17 cellular contexts compared by ENCODE assay signal in the genomic region with DNA sequence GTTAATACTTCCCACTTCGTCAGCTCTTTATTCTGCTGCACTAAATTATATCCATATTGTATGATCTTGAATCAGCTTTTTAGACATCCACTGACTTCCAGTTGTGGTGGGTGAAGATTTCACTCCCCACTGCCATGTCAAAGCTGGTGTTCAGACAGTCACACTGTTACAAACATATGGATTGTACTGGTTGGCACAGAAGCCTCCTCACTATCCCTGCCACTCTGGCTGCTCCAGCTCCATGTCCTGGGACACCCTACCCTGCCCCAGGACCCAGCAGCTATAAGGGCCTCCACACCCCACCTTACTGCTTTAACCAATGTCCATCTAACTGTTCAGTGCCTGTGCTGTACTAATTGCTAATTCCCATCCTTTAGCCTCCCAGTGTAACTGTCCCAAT. TPM values are rescaled to one million over a fixed set of nuclear protein-coding genes. Genes with fewer than 3 reads are reported as not detected.
DNase-seq lines count a peak whose midpoint lies in the region; ATAC-seq, FAIRE-seq and TF ChIP-seq lines count a peak whose summit lies in the region.
"Had no signal": no experiment of that assay in that cellular context is flagged by ENCODE, and none has a peak within 500 bp of the region (broad histone marks: within the 10 kb centered on the region; RNA-seq: fewer than 3 reads in every experiment).

No MANE protein-coding gene starts in this region.

- peaks cover 44% of the 10 kb centered on the region for H3K36me3 Mint-ChIP-seq in activated T-cell treated with anti-CD3 and anti-CD28 coated beads, Interleukin-2, amount 50 U/mL, for 24 hours (ENCODE audit: low read depth)
- H3K36me3 Mint-ChIP-seq in natural killer cell treated with Interleukin-12 subunit alpha and Interleukin-12 subunit beta and Interleukin-15 and Interleukin-18, amount 100 ng/mL, for 72 hours: peaks cover 13% of the 10 kb centered on the region
- H3K36me3 Mint-ChIP-seq in natural killer cell: peaks cover 6% of the 10 kb centered on the region

- peaks cover 0 to under 1% of the 10 kb centered on the region in 2 experiments; a peak in 2 of 4 replicates for H3K36me3 ChIP-seq in GM12878 (ENCODE audit: control insufficient read depth in 2 of 2, insufficient read depth in 2 of 2, low read length in 1 of 2)
- no peaks in the 10 kb centered on the region for H3K36me3 ChIP-seq in pancreas
- H3K36me3 ChIP-seq: HAP-1 had no signal

- H3K4me1 ChIP-seq in GM12878 (ENCODE audit: control insufficient read depth, insufficient read depth, low read length): peaks cover 9% of the 10 kb centered on the region
- no peaks in the 10 kb centered on the region for H3K4me1 ChIP-seq in pancreas

- ATAC-seq in natural killer cell treated with Interleukin-12 subunit alpha and Interleukin-12 subunit beta and Interleukin-15 and Interleukin-18, amount 100 ng/mL, for 72 hours: no peak
- ATAC-seq in natural killer cell (no peak), GM12878 (peak; percentile 45), pancreas (no peak), GM21619 (IDR thresholded peaks at IDR 0.05; ENCODE audit: unreplicated experiment) (no peak)
- ATAC-seq: A549; CD8-positive, alpha-beta T cell had no signal

- H3K4me1 Mint-ChIP-seq in activated T-cell treated with anti-CD3 and anti-CD28 coated beads, Interleukin-2, amount 50 U/mL, for 24 hours (ENCODE audit: low read depth): peaks cover 42% of the 10 kb centered on the region
- peaks cover 19 to 38% of the 10 kb centered on the region in 2 donors for H3K4me1 Mint-ChIP-seq in natural killer cell treated with Interleukin-12 subunit alpha and Interleukin-12 subunit beta and Interleukin-15 and Interleukin-18, amount 100 ng/mL, for 72 hours (ENCODE audit: low read depth in 2 of 2)
- peaks cover 17 to 21% of the 10 kb centered on the region in 2 donors for H3K4me1 Mint-ChIP-seq in natural killer cell

- H3K9me3 ChIP-seq in GM12878 (replicated peaks; ENCODE audit: control insufficient read depth, insufficient read depth, low read length) (no peaks in the 10 kb centered on the region; the same call in 2 of the 3 replicates), pancreas (no peaks in the 10 kb centered on the region)
- H3K9me3 ChIP-seq: A549, HAP-1 had no signal

- RAD21 ChIA-PET in GM12878 (lab: Charles Lee; ENCODE audit: unreplicated experiment): no interaction called here

- no peak overlapping the region; the same call in 1 of the 2 replicates for H3K27ac ChIP-seq in GM12878 (ENCODE audit: control insufficient read depth, insufficient read depth)
- no peak overlapping the region for H3K27ac ChIP-seq in pancreas
- H3K27ac ChIP-seq: A549 had no signal

- in situ Hi-C loops in GM12878 (cut with MboI): no loop called here

- CTCF ChIA-PET in GM12878 (lab: Yijun Ruan, JAX): interaction anchor here (0.6 to 1.9 kb wide), 7 partner anchors 16 to 276 kb away, joined by 3 to 8 read pairs (median 4); no protein-coding TSS in a partner anchor

- no peaks in the 10 kb centered on the region for H3K27me3 Mint-ChIP-seq in activated T-cell treated with anti-CD3 and anti-CD28 coated beads, Interleukin-2, amount 50 U/mL, for 24 hours
- H3K27me3 Mint-ChIP-seq in natural killer cell treated with Interleukin-12 subunit alpha and Interleukin-12 subunit beta and Interleukin-15 and Interleukin-18, amount 100 ng/mL, for 72 hours: no peaks in the 10 kb centered on the region
- H3K27me3 Mint-ChIP-seq in natural killer cell (ENCODE audit: low read depth in 2 of 2): no peaks in the 10 kb centered on the region

- no peak for TF ChIP-seq RAD21 in GM12878 (IDR thresholded peaks at IDR 0.05; ENCODE audit: insufficient read depth, low read depth, low read length)

- WGBS in GM12878 (ENCODE audit: insufficient coverage, insufficient replicate concordance, low lambda C conversion rate, missing lambda C conversion rate): 95% methylated on average over 1 of the region's 1 CpG
- 92 to 97% methylated on average over 1 of the region's 1 CpG for WGBS in pancreas, 2 donors

- no peaks in the 10 kb centered on the region for H3K27me3 ChIP-seq in GM12878 (replicated peaks in 1 of 2; ENCODE audit: control insufficient read depth in 2 of 2, insufficient read depth in 2 of 2, low read length in 1 of 2)
- no peaks in the 10 kb centered on the region for H3K27me3 ChIP-seq in pancreas

- H2AFZ ChIP-seq in GM12878 (ENCODE audit: control insufficient read depth, low read depth, low read length): no peak overlapping the region

- H3K79me2 ChIP-seq in GM12878 (ENCODE audit: control insufficient read depth, insufficient read depth, low read length): no peaks in the 10 kb centered on the region

- TF ChIP-seq POLR2A in GM12878 (IDR thresholded peaks at IDR 0.05; ENCODE audit: low read depth, low read length): no peak

- no TSS peak for BruUV-seq in GM12878 (replicated peaks; lab: Mats Ljungman, UMichigan)

- no peak for TF ChIP-seq EP300 in GM12878 (IDR thresholded peaks at IDR 0.05; ENCODE audit: borderline replicate concordance in 1 of 2, control insufficient read depth in 1 of 2, low read depth in 2 of 2, low read length in 2 of 2)

- peak overlapping the region; percentile 26; the same call in 1 of the 2 replicates for H3K4me2 ChIP-seq in GM12878 (ENCODE audit: control insufficient read depth, insufficient read depth)
- H3K4me2 ChIP-seq: A549 had no signal

- no peak for FAIRE-seq in GM12878 (lab: Jason Lieb, UNC)
- FAIRE-seq in pancreas (lab: Jason Lieb, UNC): no peak
- FAIRE-seq: A549, D721Med, GM19239, H1 had no signal

- H3K27ac Mint-ChIP-seq in activated T-cell treated with anti-CD3 and anti-CD28 coated beads, Interleukin-2, amount 50 U/mL, for 24 hours: peak overlapping the region; percentile 51
- H3K27ac Mint-ChIP-seq in natural killer cell treated with Interleukin-12 subunit alpha and Interleukin-12 subunit beta and Interleukin-15 and Interleukin-18, amount 100 ng/mL, for 72 hours: peak overlapping the region; percentile 39 to 41
- H3K27ac Mint-ChIP-seq in natural killer cell: peak overlapping the region in 1 of 2 donors; percentile 24
- H3K27ac Mint-ChIP-seq: CD8-positive, alpha-beta T cell had no signal

- H3K9me3 Mint-ChIP-seq in activated T-cell treated with anti-CD3 and anti-CD28 coated beads, Interleukin-2, amount 50 U/mL, for 24 hours: no peaks in the 10 kb centered on the region
- no peaks in the 10 kb centered on the region for H3K9me3 Mint-ChIP-seq in natural killer cell treated with Interleukin-12 subunit alpha and Interleukin-12 subunit beta and Interleukin-15 and Interleukin-18, amount 100 ng/mL, for 72 hours
- no peaks in the 10 kb centered on the region for H3K9me3 Mint-ChIP-seq in natural killer cell
- H3K9me3 Mint-ChIP-seq: CD14-positive monocyte; CD8-positive, alpha-beta T cell had no signal

- TF ChIP-seq CTCF in natural killer cell (IDR thresholded peaks at IDR 0.05) (no peak), GM12878 (IDR thresholded peaks at IDR 0.05 in 2 of 3, conservative IDR thresholded peaks at IDR 0.05 in 1 of 3; ENCODE audit: control insufficient read depth in 2 of 3, extremely low read depth in 1 of 3, insufficient read depth in 1 of 3, low read depth in 3 of 3, low read length in 3 of 3) (no peak), pancreas (IDR thresholded peaks at IDR 0.05) (no peak)

- H3K4me3 Mint-ChIP-seq in activated T-cell treated with anti-CD3 and anti-CD28 coated beads, Interleukin-2, amount 50 U/mL, for 24 hours: no peak overlapping the region
- H3K4me3 Mint-ChIP-seq in natural killer cell treated with Interleukin-12 subunit alpha and Interleukin-12 subunit beta and Interleukin-15 and Interleukin-18, amount 100 ng/mL, for 72 hours: peak overlapping the region; percentile 28
- H3K4me3 Mint-ChIP-seq in natural killer cell: no peak overlapping the region
- H3K4me3 Mint-ChIP-seq: CD14-positive monocyte; CD8-positive, alpha-beta T cell had no signal

- DNase-seq in activated T-cell treated with anti-CD3 and anti-CD28 coated beads, Interleukin-2, amount 50 U/mL, for 24 hours: no peak
- DNase-seq in activated T-cell treated with anti-CD3 and anti-CD28 coated beads, Interleukin-2, amount 50 U/mL, for 1 hour: no peak
- DNase-seq in natural killer cell treated with Interleukin-12 subunit alpha and Interleukin-12 subunit beta and Interleukin-15 and Interleukin-18, amount 100 ng/mL, for 72 hours (ENCODE audit: low spot score): no peak
- DNase-seq in natural killer cell (no peak), GM12878 (ENCODE audit: low read depth, low spot score) (no peak), pancreas (no peak)
- DNase-seq: CD8-positive, alpha-beta T cell; COR-L47; DND-41; GDM1 had no signal

- H4K20me1 ChIP-seq in GM12878 (ENCODE audit: control insufficient read depth, insufficient read depth): no peaks in the 10 kb centered on the region

- H3K4me3 ChIP-seq in GM12878 (no peak overlapping the region), pancreas (no peak overlapping the region)
- H3K4me3 ChIP-seq: A549, HAP-1 had no signal

- POLR2A ChIA-PET in GM12878 (lab: Charles Lee): interaction anchor here (0.7 kb wide), 1 partner anchor 120 kb away, joined by 3 read pairs; no protein-coding TSS in a partner anchor

- H3K9ac ChIP-seq in GM12878 (ENCODE audit: control insufficient read depth, insufficient read depth, low read length): no peak overlapping the region; the same call in 1 of the 2 replicates

- SMC1A ChIA-PET in GM12878 (lab: Charles Lee; ENCODE audit: uncharacterized antibody, unreplicated experiment): interaction anchor here (0.7 to 1.0 kb wide), 2 partner anchors 18 to 30 kb away, joined by 3 read pairs; no protein-coding TSS in a partner anchor

- intact Hi-C loops in natural killer cell (cut with micrococcal nuclease): no loop called here
- intact Hi-C loops in GM12878 (cut with micrococcal nuclease; ENCODE audit: unreplicated experiment): no loop called here
- intact Hi-C loops in pancreas (cut with DNase I): no loop called here

RNA-seq across cellular contexts. Expression of a gene that starts 32.0 kb away (rescaled TPM):
- total RNA-seq in natural killer cell treated with Interleukin-12 subunit alpha and Interleukin-12 subunit beta and Interleukin-15 and Interleukin-18, amount 100 ng/mL, for 72 hours: 100 to 1,000 TPM in 1 of 2 donors, 10 to 100 TPM in 1; 46.6 to 137 TPM
- total RNA-seq in natural killer cell: 1 to 10 TPM in 2 of 3 donors, under 1 TPM in 1; 0.25 to 3.6 (median 1.2) TPM
- total RNA-seq in GM12878 (2013; cell fraction: nucleolus; rRNA removed): 10.3 and 10.7 TPM in 2 replicates
- 41.9 and 50.4 TPM in 2 replicates for total RNA-seq in GM12878 (2014; rRNA removed)
- 28.7 and 30.6 TPM in 2 replicates for total RNA-seq in GM12878 (2014; rRNA removed; fragmentation: Illumina TruSeq; extraction: Trizol)
- 44.9 and 47.5 TPM in 2 replicates for total RNA-seq in GM12878 (2021)
- polyA plus RNA-seq in GM12878 (2011; ENCODE audit: low read depth): 9.6 TPM
- polyA plus RNA-seq in GM12878 (2011; rRNA removed): 15.1 and 25.6 TPM in 2 replicates
- polyA plus RNA-seq in GM12878 (2011; cell fraction: cytosol; rRNA removed): 31.7 and 44.5 TPM in 2 replicates
- 26.0 and 28.6 TPM in 2 replicates for polyA plus RNA-seq in GM12878 (2011; cell fraction: nucleus; rRNA removed)
- polyA plus RNA-seq in GM12878 (2012): 7.8 and 9.7 TPM in 2 replicates
- polyA plus RNA-seq in GM12878 (2014; fragmentation: Illumina TruSeq; extraction: Trizol): 7.6 and 31.1 TPM in 2 replicates
- 10 to 100 TPM; 11.1 to 12.3 TPM for polyA plus RNA-seq in GM12878 (2014; fragmentation: Nextera tagmentation; extraction: Ambion mirVana)
- 56.7 and 56.8 TPM in 2 replicates for polyA plus RNA-seq in GM12878 (2014; rRNA removed)
- polyA plus RNA-seq in GM12878 (2016; fragmentation: Nextera tagmentation; extraction: Ambion mirVana): 10 to 100 TPM; 20.4 to 33.2 TPM
- 5.7 and 9.1 TPM in 2 replicates for polyA minus RNA-seq in GM12878 (2011; rRNA and poly(A)+ RNA removed)
- polyA minus RNA-seq in GM12878 (2011; cell fraction: cytosol; rRNA and poly(A)+ RNA removed): 4.2 and 4.8 TPM in 2 replicates
- polyA minus RNA-seq in GM12878 (2011; cell fraction: nucleus; rRNA and poly(A)+ RNA removed): 4.2 and 5.8 TPM in 2 replicates
- total RNA-seq in pancreas: 1 to 10 TPM in 1 of 6 donors, under 1 TPM in 4, not detected in 1; 0.20 to 1.8 (median 0.73) TPM
- 1 to 10 TPM; 1.6 to 3.1 TPM for polyA plus RNA-seq in pancreas
- total RNA-seq: CD8-positive, alpha-beta T cell had no signal

RNA-seq across cellular contexts. Expression of a gene that starts 59.9 kb away (rescaled TPM):
- total RNA-seq in natural killer cell treated with Interleukin-12 subunit alpha and Interleukin-12 subunit beta and Interleukin-15 and Interleukin-18, amount 100 ng/mL, for 72 hours: 10 to 100 TPM; 27.7 to 44.7 TPM
- total RNA-seq in natural killer cell: 10 to 100 TPM; 17.0 to 23.8 (median 23.4) TPM
- total RNA-seq in GM12878 (2013; cell fraction: nucleolus; rRNA removed): 97.5 and 114 TPM in 2 replicates
- 41.9 and 46.9 TPM in 2 replicates for total RNA-seq in GM12878 (2014; rRNA removed)
- total RNA-seq in GM12878 (2014; rRNA removed; fragmentation: Illumina TruSeq; extraction: Trizol): 37.5 and 40.2 TPM in 2 replicates
- total RNA-seq in GM12878 (2021): 38.3 and 41.6 TPM in 2 replicates
- polyA plus RNA-seq in GM12878 (2011; ENCODE audit: low read depth): 11.3 TPM
- 46.4 and 68.5 TPM in 2 replicates for polyA plus RNA-seq in GM12878 (2011; rRNA removed)
- polyA plus RNA-seq in GM12878 (2011; cell fraction: cytosol; rRNA removed): 35.9 and 46.6 TPM in 2 replicates
- 25.8 and 25.9 TPM in 2 replicates for polyA plus RNA-seq in GM12878 (2011; cell fraction: nucleus; rRNA removed)
- polyA plus RNA-seq in GM12878 (2012): 15.8 and 17.9 TPM in 2 replicates
- 36.7 TPM in 2 replicates for polyA plus RNA-seq in GM12878 (2014; fragmentation: Illumina TruSeq; extraction: Trizol)
- 10 to 100 TPM; 46.5 to 67.2 TPM for polyA plus RNA-seq in GM12878 (2014; fragmentation: Nextera tagmentation; extraction: Ambion mirVana)
- 34.5 and 43.6 TPM in 2 replicates for polyA plus RNA-seq in GM12878 (2014; rRNA removed)
- 10 to 100 TPM; 72.3 to 74.2 TPM for polyA plus RNA-seq in GM12878 (2016; fragmentation: Nextera tagmentation; extraction: Ambion mirVana)
- polyA minus RNA-seq in GM12878 (2011; rRNA and poly(A)+ RNA removed): 20.3 and 27.5 TPM in 2 replicates
- 5.1 and 13.8 TPM in 2 replicates for polyA minus RNA-seq in GM12878 (2011; cell fraction: cytosol; rRNA and poly(A)+ RNA removed)
- polyA minus RNA-seq in GM12878 (2011; cell fraction: nucleus; rRNA and poly(A)+ RNA removed): 27.0 and 42.8 TPM in 2 replicates
- 10 to 100 TPM in 3 of 6 donors, 1 to 10 TPM in 3; 5.6 to 16.2 (median 9.3) TPM for total RNA-seq in pancreas
- 10 to 100 TPM in 1 of 2 donors, 1 to 10 TPM in 1; 5.4 to 10.9 TPM for polyA plus RNA-seq in pancreas
